In genomic region chr7:106121189-106121799, GRCh38 we compare ENCODE assay signal across 14 cellular contexts. TPM values are rescaled to one million over a fixed set of nuclear protein-coding genes. Genes with fewer than 3 reads are reported as not detected.
DNase-seq lines count a peak whose midpoint lies in the region; ATAC-seq and TF ChIP-seq lines count a peak whose summit lies in the region.
"Had no signal": no experiment of that assay in that cellular context is flagged by ENCODE, and none has a peak within 500 bp of the region (broad histone marks: within the 10 kb centered on the region; RNA-seq: fewer than 3 reads in every experiment).

No MANE protein-coding gene starts in this region.

- intact Hi-C loops in left ventricle myocardium inferior (cut with micrococcal nuclease) (no loop called here), Right ventricle myocardium superior (cut with DNase I) (no loop called here), OCI-LY7 (cut with micrococcal nuclease; ENCODE audit: unreplicated experiment) (no loop called here), psoas muscle (cut with DNase I) (no loop called here)

- POLR2A ChIA-PET in OCI-LY7 (lab: Charles Lee) = interaction anchor here (1.3 to 1.4 kb wide), 2 partner anchors 10 to 15 kb away, joined by 4 read pairs; no protein-coding TSS in a partner anchor

- CTCF ChIA-PET in OCI-LY7 (lab: Charles Lee; ENCODE audit: unreplicated experiment) = no interaction called here

- H3K9me3 ChIP-seq in left ventricle myocardium inferior (replicated peaks) (no peaks in the 10 kb centered on the region), OCI-LY7 (ENCODE audit: low read length) (no peaks in the 10 kb centered on the region), WERI-Rb-1 (ENCODE audit: severe bottlenecking) (no peaks in the 10 kb centered on the region), psoas muscle (no peaks in the 10 kb centered on the region), BE2C (no peaks in the 10 kb centered on the region; the same call in none of the 2 replicates)

- H3K4me2 ChIP-seq in OCI-LY7 (ENCODE audit: low read length) = peak overlapping the region; percentile 15; the same call in 1 of the 2 replicates

- H3K4me1 ChIP-seq in left ventricle myocardium inferior (peaks cover 66% of the 10 kb centered on the region), OCI-LY7 (ENCODE audit: insufficient read depth, low read length, poor library complexity, severe bottlenecking) (peaks cover 63% of the 10 kb centered on the region), psoas muscle (peaks cover 73% of the 10 kb centered on the region), BE2C (peaks cover 2% of the 10 kb centered on the region; the same call in 1 of the 2 replicates)

- H3K4me3 ChIP-seq in left ventricle myocardium inferior (no peak overlapping the region), OCI-LY7 (ENCODE audit: low read depth, low read length, poor library complexity, severe bottlenecking) (no peak overlapping the region), WERI-Rb-1 (ENCODE audit: low read depth, low read length) (no peak overlapping the region), psoas muscle (no peak overlapping the region), BE2C (ENCODE audit: low read depth, low read length) (no peak overlapping the region), foreskin fibroblast (ENCODE audit: low read depth in 1 of 2, low read length in 2 of 2) (no peak overlapping the region)

- TF ChIP-seq CTCF in left ventricle myocardium inferior (IDR thresholded peaks at IDR 0.05; ENCODE audit: borderline replicate concordance) = no peak
- no peak for TF ChIP-seq CTCF in OCI-LY7 (conservative IDR thresholded peaks at IDR 0.05; ENCODE audit: low read length)
- TF ChIP-seq CTCF in WERI-Rb-1 (IDR thresholded peaks at IDR 0.05; ENCODE audit: low read depth, low read length) = no peak
- no peak for TF ChIP-seq CTCF in psoas muscle (IDR thresholded peaks at IDR 0.05)
- no peak for TF ChIP-seq CTCF in BE2C (IDR thresholded peaks at IDR 0.05; ENCODE audit: low read depth, low read length)
- TF ChIP-seq CTCF in foreskin fibroblast (IDR thresholded peaks at IDR 0.05; ENCODE audit: low read depth, low read length) = no peak

- H3K9me2 ChIP-seq in OCI-LY7 (ENCODE audit: insufficient read depth, low read length) = no peaks in the 10 kb centered on the region

- peak overlapping the region; percentile 74 for H2AFZ ChIP-seq in OCI-LY7 (ENCODE audit: low read length)

- no peak for ATAC-seq in Right ventricle myocardium superior (ENCODE audit: poor library complexity)
- peak in 1 of 4 donors; percentile 7 for ATAC-seq in psoas muscle
- no peak for ATAC-seq in GM19452 (IDR thresholded peaks at IDR 0.05; ENCODE audit: unreplicated experiment)

- no peak for DNase-seq in left ventricle myocardium inferior
- DNase-seq in Right ventricle myocardium superior = no peak
- DNase-seq in OCI-LY7 (ENCODE audit: low spot score) = no peak
- DNase-seq in WERI-Rb-1 = no peak
- no peak for DNase-seq in psoas muscle
- no peak for DNase-seq in BE2C
- no peak for DNase-seq in foreskin fibroblast
- DNase-seq: ACHN; CD4-positive, alpha-beta memory T cell; DMS79; GOT3; H9 had no signal

- H3K27ac ChIP-seq in left ventricle myocardium inferior (replicated peaks) (peak overlapping the region; percentile 85), OCI-LY7 (ENCODE audit: low read depth, low read length, poor library complexity, severe bottlenecking) (no peak overlapping the region), WERI-Rb-1 (peak overlapping the region; percentile 8; the same call in 1 of the 2 replicates), psoas muscle (peak overlapping the region; percentile 66)
- H3K27ac ChIP-seq: C4-2B had no signal

- H3K36me3 ChIP-seq in left ventricle myocardium inferior (no peaks in the 10 kb centered on the region), OCI-LY7 (ENCODE audit: insufficient read depth, low read length) (no peaks in the 10 kb centered on the region), WERI-Rb-1 (no peaks in the 10 kb centered on the region), psoas muscle (ENCODE audit: insufficient read depth in 1 of 2, low read depth in 1 of 2) (no peaks in the 10 kb centered on the region), BE2C (no peaks in the 10 kb centered on the region)

- H3K27me3 ChIP-seq in left ventricle myocardium inferior (ENCODE audit: low read depth) (no peaks in the 10 kb centered on the region), WERI-Rb-1 (ENCODE audit: insufficient read depth, low read depth, severe bottlenecking) (no peaks in the 10 kb centered on the region), psoas muscle (ENCODE audit: insufficient read depth in 3 of 3, low read length in 2 of 3) (no peaks in the 10 kb centered on the region), BE2C (no peaks in the 10 kb centered on the region)

- H3K79me2 ChIP-seq in OCI-LY7 (ENCODE audit: insufficient read depth, low read depth, low read length) = no peaks in the 10 kb centered on the region

- 38 to 73% (median 40%) methylated on average over 3 of the region's 3 CpGs for WGBS in psoas muscle, 3 donors

- H4K20me1 ChIP-seq in OCI-LY7 (ENCODE audit: insufficient read depth, low read length) = no peaks in the 10 kb centered on the region

- BruUV-seq in OCI-LY7 (replicated peaks; lab: Mats Ljungman, UMichigan) = no TSS peak

RNA-seq across cellular contexts. Expression of gene SYPL1, which starts 9.2 kb away (rescaled TPM):
- total RNA-seq in left ventricle myocardium inferior (83.6 TPM), Right ventricle myocardium superior (88.8 TPM), OCI-LY7 (2022) (112 and 118 TPM in 2 replicates), psoas muscle (100 to 1,000 TPM in 1 of 4 donors, 10 to 100 TPM in 3; 68.3 to 113 (median 80.2) TPM)
- total RNA-seq in OCI-LY7 (2014; rRNA removed; shearing (Covaris generic)) = 30.4 and 34.1 TPM in 2 replicates
- 100 to 1,000 TPM in 1 of 3 donors, 10 to 100 TPM in 2; 66.3 to 110 (median 72.1) TPM for polyA plus RNA-seq in psoas muscle
- polyA plus RNA-seq in BE2C (2012; ENCODE audit: insufficient read depth, insufficient read length, low read depth) = 33.1 TPM
